ENCODE assay signal across 34 cellular contexts in the genomic region with DNA sequence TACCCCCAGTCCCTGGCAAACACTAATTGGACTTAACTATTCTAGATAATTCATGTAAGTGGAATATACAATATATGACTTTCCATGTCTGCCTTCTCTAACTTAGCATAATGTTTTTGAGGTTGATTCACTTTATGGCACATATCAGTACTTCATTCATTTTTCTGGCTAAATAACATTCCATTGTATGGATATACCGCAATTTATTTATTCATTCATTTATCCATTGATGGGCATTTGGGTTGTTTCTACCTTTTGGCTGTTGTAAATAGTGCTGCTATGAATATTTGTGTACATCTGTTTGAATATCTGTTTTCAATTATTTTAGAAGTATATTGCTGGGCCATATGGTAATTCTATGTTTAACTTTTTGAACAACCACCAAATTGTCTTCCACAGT.
"Had no signal": no experiment of that assay in that cellular context is flagged by ENCODE, and none has a peak within 500 bp of the region (broad histone marks: within the 10 kb centered on the region; RNA-seq: fewer than 3 reads in every experiment).

No MANE protein-coding gene starts in this region.

- H3K36me3 ChIP-seq: MG63 had no signal

- H3K4me2 ChIP-seq: KMS-11 had no signal

- H3K27me3 ChIP-seq: MG63 had no signal

- DNase-seq: Karpas-422, Kasumi-1, MG63, MM.1S, MV-4-11, NCI-H1048, NCI-H1092, NCI-H1092 treated with DMSO at 0.1 percent for 48 hours, NCI-H1105, NCI-H1105 treated with DMSO at 0.1 percent for 48 hours, NCI-H1417, NCI-H1417 treated with DMSO at 0.1 percent for 48 hours, NCI-H1436, NCI-H1436 treated with DMSO at 0.1 percent for 48 hours, NCI-H146, NCI-H1694, NCI-H1694 treated with DMSO at 0.1 percent for 48 hours, NCI-H187, NCI-H187 treated with DMSO at 0.1 percent for 48 hours, NCI-H1930, NCI-H2029, NCI-H2029 treated with DMSO at 0.1 percent for 48 hours, NCI-H2081, NCI-H2081 treated with DMSO at 0.1 percent for 48 hours, NCI-H2107, NCI-H2171, NCI-H2171 treated with DMSO at 0.1 percent for 48 hours, NCI-H2227 treated with DMSO at 0.1 percent for 48 hours, NCI-H226, NCI-H345, NCI-H446, NCI-H446 treated with DMSO at 0.1 percent for 48 hours, NCI-H510A had no signal

- H3K4me3 ChIP-seq: MG63 had no signal

- H3K9ac ChIP-seq: KMS-11 had no signal

- H3K27ac ChIP-seq: KMS-11 had no signal
